Comparison of ENCODE assay signal across 9 cellular contexts in the genomic region with DNA sequence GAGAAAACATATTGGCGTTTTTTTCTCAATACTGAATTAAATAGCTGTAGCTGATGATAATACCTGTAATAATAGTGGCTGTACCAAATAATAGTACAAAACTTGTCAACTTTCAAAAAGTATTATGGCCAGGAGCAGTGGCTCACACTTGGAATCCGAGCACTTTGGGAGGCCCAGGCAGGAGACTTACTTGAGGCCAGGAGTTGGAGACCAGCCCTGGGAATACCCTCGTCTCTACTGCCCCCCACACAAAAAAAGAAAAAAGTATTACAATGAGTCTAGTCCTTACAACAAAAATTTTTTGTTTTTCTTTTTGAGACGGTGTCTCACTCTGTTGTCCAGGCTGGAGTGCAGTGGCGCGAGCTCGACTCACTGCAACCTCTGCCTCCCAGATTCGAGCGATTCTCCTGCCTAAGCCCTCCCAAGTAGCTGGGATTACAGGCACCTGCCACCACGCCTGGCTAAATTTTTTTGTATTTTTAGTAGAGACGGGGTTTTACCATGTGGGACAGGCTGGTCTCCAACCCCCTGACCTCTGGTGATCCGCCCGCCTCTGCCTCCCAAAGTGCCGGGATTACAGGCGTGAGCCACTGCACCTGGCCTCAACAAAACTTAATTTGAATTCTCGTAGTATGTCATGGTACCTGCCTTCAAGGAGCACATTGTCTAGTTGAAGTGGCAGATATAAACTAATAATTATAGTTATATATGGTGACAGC. TPM values are rescaled to one million over a fixed set of nuclear protein-coding genes. Genes with fewer than 3 reads are reported as not detected.
DNase-seq lines count a peak whose midpoint lies in the region; ATAC-seq, FAIRE-seq and TF ChIP-seq lines count a peak whose summit lies in the region.
"Had no signal": no experiment of that assay in that cellular context is flagged by ENCODE, and none has a peak within 500 bp of the region (broad histone marks: within the 10 kb centered on the region; RNA-seq: fewer than 3 reads in every experiment).

No MANE protein-coding gene starts in this region.

- H3K4me2 ChIP-seq in HepG2 (ENCODE audit: low read depth, low read length): peak overlapping the region; percentile 88

- DNase-seq in activated naive CD4-positive, alpha-beta T cell treated with anti-CD3 and anti-CD28 coated beads, Interleukin-2, amount 10 ng/mL, durations not matched to agents 7 days and 5 days: no peak
- DNase-seq in activated naive CD4-positive, alpha-beta T cell (lab: John Stamatoyannopoulos, UW): no peak
- no peak for DNase-seq in HepG2 (ENCODE audit: low spot score)
- DNase-seq in tibial nerve (ENCODE audit: low spot score in 2 of 2): no peak
- DNase-seq in DMS79 treated with DMSO at 0.1 percent for 48 hours (lab: John Stamatoyannopoulos, UW): no peak
- DNase-seq: EL had no signal

- H2AFZ ChIP-seq in HepG2 (ENCODE audit: low read length): no peak overlapping the region

- H3K4me3 ChIP-seq in HepG2 (replicated peaks in 1 of 3; ENCODE audit: insufficient read depth in 1 of 3, low read depth in 2 of 3, low read length in 3 of 3) (peak overlapping the region; percentile 61 to 91 (median 73)), tibial nerve (peak overlapping the region; percentile 56 to 93 (median 71))

- peaks cover 67% of the 10 kb centered on the region for H3K4me1 Mint-ChIP-seq in activated naive CD4-positive, alpha-beta T cell treated with anti-CD3 and anti-CD28 coated beads, Interleukin-2, amount 10 ng/mL, durations not matched to agents 7 days and 5 days
- peaks cover 57% of the 10 kb centered on the region for H3K4me1 Mint-ChIP-seq in activated naive CD8-positive, alpha-beta T cell (ENCODE audit: low read depth)

- CTCF ChIA-PET in activated naive CD4-positive, alpha-beta T cell treated with anti-CD3 and anti-CD28 coated beads, Interleukin-2, amount 10 ng/mL, durations not matched to agents 7 days and 5 days (lab: Charles Lee): no interaction called here
- CTCF ChIA-PET in HepG2 (lab: Yijun Ruan, JAX; ENCODE audit: low intra/inter-chr PET ratio, low total read pairs): no interaction called here

- peak overlapping the region; percentile 99 for H3K9ac ChIP-seq in HepG2 (ENCODE audit: insufficient read depth, low read depth, low read length)

- in situ Hi-C loops in HepG2 (cut with HindIII; ENCODE audit: extremely low pct_ligation_motif_present, low pct_unique_long_range_greater_than_20kb): no loop called here

- WGBS in HepG2 (ENCODE audit: low lambda C conversion rate): 82% methylated on average over 16 of the region's 16 CpGs
- 85 to 87% methylated on average over 16 of the region's 16 CpGs for WGBS in tibial nerve, 2 donors

- H4K20me1 ChIP-seq in HepG2 (ENCODE audit: insufficient read depth, low read length): peaks cover 14% of the 10 kb centered on the region

- H3K4me1 ChIP-seq in HepG2 (ENCODE audit: insufficient read depth, low read length) (peaks cover 61% of the 10 kb centered on the region), tibial nerve (peaks cover 0 to 71% (median 25%) of the 10 kb centered on the region in 4 donors)

- peak overlapping the region; percentile 99 for H3K27ac Mint-ChIP-seq in activated naive CD4-positive, alpha-beta T cell treated with anti-CD3 and anti-CD28 coated beads, Interleukin-2, amount 10 ng/mL, durations not matched to agents 7 days and 5 days
- peak overlapping the region; percentile 100 for H3K27ac Mint-ChIP-seq in activated naive CD8-positive, alpha-beta T cell

- intact Hi-C loops in HepG2 (cut with micrococcal nuclease; ENCODE audit: unreplicated experiment): no loop called here

- no peak for FAIRE-seq in HepG2 (lab: Jason Lieb, UNC)

- TF ChIP-seq POLR2A in HepG2 (IDR thresholded peaks at IDR 0.05; ENCODE audit: insufficient read depth in 1 of 2, low read depth in 2 of 2, low read length in 2 of 2): no peak
- TF ChIP-seq POLR2A in tibial nerve (IDR thresholded peaks at IDR 0.05): no peak

- no peaks in the 10 kb centered on the region for H3K27me3 Mint-ChIP-seq in activated naive CD4-positive, alpha-beta T cell treated with anti-CD3 and anti-CD28 coated beads, Interleukin-2, amount 10 ng/mL, durations not matched to agents 7 days and 5 days
- H3K27me3 Mint-ChIP-seq in activated naive CD8-positive, alpha-beta T cell: no peaks in the 10 kb centered on the region

- no peaks in the 10 kb centered on the region for H3K9me3 Mint-ChIP-seq in activated naive CD4-positive, alpha-beta T cell treated with anti-CD3 and anti-CD28 coated beads, Interleukin-2, amount 10 ng/mL, durations not matched to agents 7 days and 5 days
- no peaks in the 10 kb centered on the region for H3K9me3 Mint-ChIP-seq in activated naive CD8-positive, alpha-beta T cell (ENCODE audit: low read depth)

- H3K36me3 ChIP-seq in HepG2 (replicated peaks in 1 of 2; ENCODE audit: control insufficient read depth in 1 of 2, insufficient read depth in 2 of 2, low read length in 2 of 2) (peaks cover 10 to 44% of the 10 kb centered on the region in 2 experiments), tibial nerve (peaks cover 0 to 44% (median 10%) of the 10 kb centered on the region in 3 donors)

- peaks cover 75% of the 10 kb centered on the region for H3K79me2 ChIP-seq in HepG2 (ENCODE audit: insufficient read depth, low read length)

- POLR2A ChIA-PET in HepG2 (lab: Yijun Ruan, JAX): interaction anchor here (2.9 kb wide), 1 partner anchor 42 kb away, joined by 31 read pairs; no protein-coding TSS in a partner anchor

- TF ChIP-seq CTCF in HepG2 (CRISPR knock-in tag; IDR thresholded peaks at IDR 0.05) (no peak), tibial nerve (IDR thresholded peaks at IDR 0.05) (no peak)

- H3K27me3 ChIP-seq in HepG2 (ENCODE audit: control insufficient read depth in 1 of 2, insufficient read depth in 2 of 2, low read length in 2 of 2): no peaks in the 10 kb centered on the region; a peak in 1 of 5 replicates
- no peaks in the 10 kb centered on the region for H3K27me3 ChIP-seq in tibial nerve

- ATAC-seq in HepG2 (no peak), HG03571 (IDR thresholded peaks at IDR 0.05; ENCODE audit: unreplicated experiment) (no peak), HG02763 (IDR thresholded peaks at IDR 0.05; ENCODE audit: unreplicated experiment) (no peak)

- BruUV-seq in HepG2 (replicated peaks; lab: Mats Ljungman, UMichigan): no TSS peak

- H3K9me3 ChIP-seq in HepG2 (ENCODE audit: low read length) (no peaks in the 10 kb centered on the region), tibial nerve (no peaks in the 10 kb centered on the region)

- TF ChIP-seq RAD21 in HepG2 (CRISPR knock-in tag; IDR thresholded peaks at IDR 0.05): no peak

- H3K27ac ChIP-seq in HepG2 (ENCODE audit: extremely low read length, insufficient read depth, low read length) (peak overlapping the region; percentile 100), tibial nerve (peak overlapping the region in 2 of 4 donors; percentile 94 to 100)

- peak overlapping the region; percentile 89 for H3K4me3 Mint-ChIP-seq in activated naive CD4-positive, alpha-beta T cell treated with anti-CD3 and anti-CD28 coated beads, Interleukin-2, amount 10 ng/mL, durations not matched to agents 7 days and 5 days
- peak overlapping the region; percentile 99 for H3K4me3 Mint-ChIP-seq in activated naive CD8-positive, alpha-beta T cell

- peaks cover 45% of the 10 kb centered on the region for H3K36me3 Mint-ChIP-seq in activated naive CD4-positive, alpha-beta T cell treated with anti-CD3 and anti-CD28 coated beads, Interleukin-2, amount 10 ng/mL, durations not matched to agents 7 days and 5 days
- H3K36me3 Mint-ChIP-seq in activated naive CD8-positive, alpha-beta T cell: peaks cover 14% of the 10 kb centered on the region

- TF ChIP-seq EP300 in HepG2 (IDR thresholded peaks at IDR 0.05; ENCODE audit: low read depth in 2 of 2, low read length in 2 of 2): no peak
- no peak for TF ChIP-seq EP300 in HepG2 (CRISPR knock-in tag; IDR thresholded peaks at IDR 0.05; ENCODE audit: borderline replicate concordance)
- TF ChIP-seq EP300 in tibial nerve (IDR thresholded peaks at IDR 0.05): no peak

RNA-seq across cellular contexts. Expression of a gene that starts 1.4 kb away (rescaled TPM):
- total RNA-seq in HepG2 (2016; rRNA removed; fragmentation: Illumina TruSeq; extraction: Trizol) (166 and 305 TPM in 2 replicates), tibial nerve (100 to 1,000 TPM in 3 of 4 donors, 10 to 100 TPM in 1; 79.7 to 135 (median 109) TPM)
- 37.3 and 46.0 TPM in 2 replicates for total RNA-seq in HepG2 (2016; cell fraction: cytosol; rRNA removed; fragmentation: Illumina TruSeq; extraction: Trizol; ENCODE audit: low read depth)
- total RNA-seq in HepG2 (2016; cell fraction: insoluble cytoplasmic fraction; rRNA removed; fragmentation: Illumina TruSeq; extraction: Trizol): 177 and 299 TPM in 2 replicates
- 67.8 and 83.4 TPM in 2 replicates for total RNA-seq in HepG2 (2016; cell fraction: membrane; rRNA removed; fragmentation: Illumina TruSeq; extraction: Trizol)
- total RNA-seq in HepG2 (2016; cell fraction: nucleus; rRNA removed; fragmentation: Illumina TruSeq; extraction: Trizol): 140 and 152 TPM in 2 replicates
- 56.3 and 64.4 TPM in 2 replicates for polyA plus RNA-seq in HepG2 (2011; rRNA removed)
- 36.1 and 53.3 TPM in 2 replicates for polyA plus RNA-seq in HepG2 (2011; cell fraction: cytosol; rRNA removed)
- 68.0 and 80.6 TPM in 2 replicates for polyA plus RNA-seq in HepG2 (2011; cell fraction: nucleus; rRNA removed)
- polyA plus RNA-seq in HepG2 (2012): 110 and 117 TPM in 2 replicates
- polyA plus RNA-seq in HepG2 (2016; cell fraction: cytosol; fragmentation: Illumina TruSeq; extraction: Trizol; ENCODE audit: low read depth): 14.3 and 16.1 TPM in 2 replicates
- 281 and 295 TPM in 2 replicates for polyA plus RNA-seq in HepG2 (2016; cell fraction: insoluble cytoplasmic fraction; fragmentation: Illumina TruSeq; extraction: Trizol; ENCODE audit: low read depth)
- polyA plus RNA-seq in HepG2 (2016; cell fraction: membrane; fragmentation: Illumina TruSeq; extraction: Trizol; ENCODE audit: low read depth): 29.4 and 38.8 TPM in 2 replicates
- polyA plus RNA-seq in HepG2 (2016; cell fraction: nucleus; fragmentation: Illumina TruSeq; extraction: Trizol; ENCODE audit: insufficient read depth, low read depth): 174 and 180 TPM in 2 replicates
- 72.7 and 122 TPM in 2 replicates for polyA minus RNA-seq in HepG2 (2011; rRNA and poly(A)+ RNA removed; ENCODE audit: low replicate concordance)
- polyA minus RNA-seq in HepG2 (2011; cell fraction: cytosol; rRNA and poly(A)+ RNA removed): 73.0 and 79.8 TPM in 2 replicates
- 125 and 154 TPM in 2 replicates for polyA minus RNA-seq in HepG2 (2011; cell fraction: nucleus; rRNA and poly(A)+ RNA removed)

RNA-seq across cellular contexts. Expression of a gene that starts 2.1 kb away (rescaled TPM):
- total RNA-seq in HepG2 (2016; rRNA removed; fragmentation: Illumina TruSeq; extraction: Trizol): 84.8 and 98.0 TPM in 2 replicates
- 40.9 and 53.0 TPM in 2 replicates for total RNA-seq in HepG2 (2016; cell fraction: cytosol; rRNA removed; fragmentation: Illumina TruSeq; extraction: Trizol; ENCODE audit: low read depth)
- 88.0 and 114 TPM in 2 replicates for total RNA-seq in HepG2 (2016; cell fraction: insoluble cytoplasmic fraction; rRNA removed; fragmentation: Illumina TruSeq; extraction: Trizol)
- total RNA-seq in HepG2 (2016; cell fraction: membrane; rRNA removed; fragmentation: Illumina TruSeq; extraction: Trizol): 51.0 and 60.6 TPM in 2 replicates
- total RNA-seq in HepG2 (2016; cell fraction: nucleus; rRNA removed; fragmentation: Illumina TruSeq; extraction: Trizol): 37.3 and 44.7 TPM in 2 replicates
- 43.2 and 57.7 TPM in 2 replicates for polyA plus RNA-seq in HepG2 (2011; rRNA removed)
- 29.4 and 47.2 TPM in 2 replicates for polyA plus RNA-seq in HepG2 (2011; cell fraction: cytosol; rRNA removed)
- 14.4 and 22.1 TPM in 2 replicates for polyA plus RNA-seq in HepG2 (2011; cell fraction: nucleus; rRNA removed)
- 56.4 and 66.6 TPM in 2 replicates for polyA plus RNA-seq in HepG2 (2012)
- 40.3 and 46.7 TPM in 2 replicates for polyA plus RNA-seq in HepG2 (2016; cell fraction: cytosol; fragmentation: Illumina TruSeq; extraction: Trizol; ENCODE audit: low read depth)
- polyA plus RNA-seq in HepG2 (2016; cell fraction: insoluble cytoplasmic fraction; fragmentation: Illumina TruSeq; extraction: Trizol; ENCODE audit: low read depth): 108 and 130 TPM in 2 replicates
- 49.0 and 60.3 TPM in 2 replicates for polyA plus RNA-seq in HepG2 (2016; cell fraction: membrane; fragmentation: Illumina TruSeq; extraction: Trizol; ENCODE audit: low read depth)
- polyA plus RNA-seq in HepG2 (2016; cell fraction: nucleus; fragmentation: Illumina TruSeq; extraction: Trizol; ENCODE audit: insufficient read depth, low read depth): 67.9 and 77.3 TPM in 2 replicates
- polyA minus RNA-seq in HepG2 (2011; rRNA and poly(A)+ RNA removed; ENCODE audit: low replicate concordance): 8.8 and 12.4 TPM in 2 replicates
- 8.7 and 14.6 TPM in 2 replicates for polyA minus RNA-seq in HepG2 (2011; cell fraction: cytosol; rRNA and poly(A)+ RNA removed)
- 37.0 and 37.7 TPM in 2 replicates for polyA minus RNA-seq in HepG2 (2011; cell fraction: nucleus; rRNA and poly(A)+ RNA removed)
- total RNA-seq in tibial nerve: 10 to 100 TPM; 12.2 to 38.1 (median 23.8) TPM

RNA-seq across cellular contexts. Expression of a gene that starts 50.2 kb away (rescaled TPM):
- total RNA-seq in HepG2 (2016; rRNA removed; fragmentation: Illumina TruSeq; extraction: Trizol): 5.4 and 7.2 TPM in 2 replicates
- total RNA-seq in HepG2 (2016; cell fraction: cytosol; rRNA removed; fragmentation: Illumina TruSeq; extraction: Trizol; ENCODE audit: low read depth): 4.9 and 5.4 TPM in 2 replicates
- total RNA-seq in HepG2 (2016; cell fraction: insoluble cytoplasmic fraction; rRNA removed; fragmentation: Illumina TruSeq; extraction: Trizol): 5.3 and 8.1 TPM in 2 replicates
- 9.5 and 9.8 TPM in 2 replicates for total RNA-seq in HepG2 (2016; cell fraction: membrane; rRNA removed; fragmentation: Illumina TruSeq; extraction: Trizol)
- total RNA-seq in HepG2 (2016; cell fraction: nucleus; rRNA removed; fragmentation: Illumina TruSeq; extraction: Trizol): 2.3 TPM in 2 replicates
- 2.1 and 2.4 TPM in 2 replicates for polyA plus RNA-seq in HepG2 (2011; rRNA removed)
- 1.5 and 1.8 TPM in 2 replicates for polyA plus RNA-seq in HepG2 (2011; cell fraction: cytosol; rRNA removed)
- polyA plus RNA-seq in HepG2 (2011; cell fraction: nucleus; rRNA removed): 0.77 and 1.0 TPM in 2 replicates
- polyA plus RNA-seq in HepG2 (2012): 0.56 and 0.93 TPM in 2 replicates
- polyA plus RNA-seq in HepG2 (2016; cell fraction: cytosol; fragmentation: Illumina TruSeq; extraction: Trizol; ENCODE audit: low read depth): 5.2 and 6.1 TPM in 2 replicates
- polyA plus RNA-seq in HepG2 (2016; cell fraction: insoluble cytoplasmic fraction; fragmentation: Illumina TruSeq; extraction: Trizol; ENCODE audit: low read depth): 6.7 and 6.9 TPM in 2 replicates
- 7.6 and 7.9 TPM in 2 replicates for polyA plus RNA-seq in HepG2 (2016; cell fraction: membrane; fragmentation: Illumina TruSeq; extraction: Trizol; ENCODE audit: low read depth)
- polyA plus RNA-seq in HepG2 (2016; cell fraction: nucleus; fragmentation: Illumina TruSeq; extraction: Trizol; ENCODE audit: insufficient read depth, low read depth): 2.5 and 2.7 TPM in 2 replicates
- polyA minus RNA-seq in HepG2 (2011; rRNA and poly(A)+ RNA removed; ENCODE audit: low replicate concordance): 0.74 and 6.6 TPM in 2 replicates
- polyA minus RNA-seq in HepG2 (2011; cell fraction: cytosol; rRNA and poly(A)+ RNA removed): 1.2 and 1.5 TPM in 2 replicates
- 1.7 and 1.9 TPM in 2 replicates for polyA minus RNA-seq in HepG2 (2011; cell fraction: nucleus; rRNA and poly(A)+ RNA removed)
- 10 to 100 TPM; 10.2 to 31.2 (median 23.7) TPM for total RNA-seq in tibial nerve
